9 cellular contexts compared by ENCODE assay signal in genomic region chr19:41870401-41870873, GRCh38. TPM values are rescaled to one million over a fixed set of nuclear protein-coding genes. Genes with fewer than 3 reads are reported as not detected.
DNase-seq lines count a peak whose midpoint lies in the region; ATAC-seq and TF ChIP-seq lines count a peak whose summit lies in the region.
"Had no signal": no experiment of that assay in that cellular context is flagged by ENCODE, and none has a peak within 500 bp of the region (broad histone marks: within the 10 kb centered on the region; RNA-seq: fewer than 3 reads in every experiment).

No MANE protein-coding gene starts in this region.

- peaks cover 53% of the 10 kb centered on the region for H3K4me1 Mint-ChIP-seq in T-helper 1 cell treated with Interleukin-12 subunit alpha and Interleukin-12 subunit beta and Interleukin-4 antibody, amounts not matched to agents 30 μg/mL and 1 μg/mL, for 36 hours (ENCODE audit: low read depth)

- TF ChIP-seq CTCF in Panc1 (IDR thresholded peaks at IDR 0.05) (no peak), spleen (IDR thresholded peaks at IDR 0.05 in 8 of 11, conservative IDR thresholded peaks at IDR 0.05 in 3 of 11) (no peak)

- no peaks in the 10 kb centered on the region for H3K27me3 Mint-ChIP-seq in T-helper 1 cell treated with Interleukin-12 subunit alpha and Interleukin-12 subunit beta and Interleukin-4 antibody, amounts not matched to agents 30 μg/mL and 1 μg/mL, for 36 hours (ENCODE audit: low read depth)

- 50 to 70% (median 52%) methylated on average over 3 of the region's 3 CpGs for WGBS in spleen, 5 donors

- ATAC-seq in Panc1 (peak; percentile 13; the same call in 1 of the 2 replicates), GM18861 (IDR thresholded peaks at IDR 0.05; ENCODE audit: unreplicated experiment) (no peak), HG03432 (IDR thresholded peaks at IDR 0.05; ENCODE audit: unreplicated experiment) (no peak)

- H3K27ac ChIP-seq in Panc1 (ENCODE audit: low read length), result no peak overlapping the region
- peak overlapping the region; percentile 15 for H3K27ac ChIP-seq in duodenal mucosa (ENCODE audit: low read depth, low read length)
- peak overlapping the region; percentile 61 to 99 (median 82) for H3K27ac ChIP-seq in spleen

- no peaks in the 10 kb centered on the region for H3K9me3 ChIP-seq in Panc1 (ENCODE audit: control insufficient read depth, insufficient read depth, low read depth, low read length)
- no peaks in the 10 kb centered on the region for H3K9me3 ChIP-seq in duodenal mucosa (ENCODE audit: control insufficient read depth in 1 of 2, low read length in 2 of 2)
- H3K9me3 ChIP-seq in spleen, result no peaks in the 10 kb centered on the region

- no TSS peak for BruUV-seq in Panc1 (replicated peaks; lab: Mats Ljungman, UMichigan)

- POLR2A ChIA-PET in Panc1 (lab: Charles Lee), result interaction anchor here (0.5 to 1.0 kb wide), 2 partner anchors 10 to 254 kb away, joined by 4 read pairs; partner anchors contain the start of gene RPS19

- peak overlapping the region; percentile 61 for H3K4me3 Mint-ChIP-seq in T-helper 1 cell treated with Interleukin-12 subunit alpha and Interleukin-12 subunit beta and Interleukin-4 antibody, amounts not matched to agents 30 μg/mL and 1 μg/mL, for 36 hours

- TF ChIP-seq POLR2A in spleen (IDR thresholded peaks at IDR 0.05), result no peak

- H3K9ac ChIP-seq in duodenal mucosa (ENCODE audit: low read depth in 1 of 2, low read length in 2 of 2), result no peak overlapping the region

- H3K4me3 ChIP-seq in Panc1 (ENCODE audit: low read depth in 2 of 2, low read length in 2 of 2) (no peak overlapping the region), duodenal mucosa (ENCODE audit: low read depth in 1 of 2, low read length in 2 of 2) (no peak overlapping the region), spleen (no peak overlapping the region)

- peaks cover 46% of the 10 kb centered on the region for H3K36me3 Mint-ChIP-seq in T-helper 1 cell treated with Interleukin-12 subunit alpha and Interleukin-12 subunit beta and Interleukin-4 antibody, amounts not matched to agents 30 μg/mL and 1 μg/mL, for 36 hours (ENCODE audit: low read depth)

- H3K27ac Mint-ChIP-seq in T-helper 1 cell treated with Interleukin-12 subunit alpha and Interleukin-12 subunit beta and Interleukin-4 antibody, amounts not matched to agents 30 μg/mL and 1 μg/mL, for 36 hours, result peak overlapping the region; percentile 66

- no peak for DNase-seq in T-helper 1 cell
- DNase-seq in Panc1 (ENCODE audit: low read depth, low spot score), result no peak
- no peak for DNase-seq in spleen
- DNase-seq in ecto neural progenitor cell (ENCODE audit: low spot score), result no peak
- DNase-seq: stimulated activated CD4-positive, alpha-beta T cell treated with anti-CD3 and anti-CD28 coated beads, Interleukin-2, amount 100 ng/mL, for 24 hours had no signal

- intact Hi-C loops in Panc1 (cut with micrococcal nuclease; ENCODE audit: unreplicated experiment), result no loop called here
- intact Hi-C loops in spleen (cut with DNase I; ENCODE audit: low total_unique reads), result loop anchor here (5.0 kb wide), 1 partner anchor 77 kb away; no protein-coding TSS in a partner anchor

- CTCF ChIA-PET in Panc1 (lab: Charles Lee), result no interaction called here

- H3K36me3 ChIP-seq in Panc1 (ENCODE audit: control insufficient read depth, insufficient read depth, low read length) (no peaks in the 10 kb centered on the region; the same call in 1 of the 2 replicates), duodenal mucosa (ENCODE audit: control insufficient read depth in 1 of 2, insufficient read depth in 2 of 2, low read length in 2 of 2) (peaks cover 16 to 37% of the 10 kb centered on the region in 2 donors), spleen (peaks cover 7 to 76% (median 54%) of the 10 kb centered on the region in 6 donors)

- H3K4me1 ChIP-seq in Panc1 (ENCODE audit: control insufficient read depth, insufficient read depth, low read length), result peaks cover 7% of the 10 kb centered on the region
- H3K4me1 ChIP-seq in duodenal mucosa (ENCODE audit: control insufficient read depth in 1 of 2, insufficient read depth in 2 of 2, low read length in 2 of 2), result peaks cover 46 to 68% of the 10 kb centered on the region in 2 donors
- H3K4me1 ChIP-seq in spleen, result peaks cover 60 to 100% (median 97%) of the 10 kb centered on the region in 6 donors

- H3K27me3 ChIP-seq in Panc1 (ENCODE audit: control insufficient read depth, insufficient read depth, low read length) (no peaks in the 10 kb centered on the region), duodenal mucosa (ENCODE audit: control insufficient read depth in 1 of 2, insufficient read depth in 2 of 2, low read length in 2 of 2) (no peaks in the 10 kb centered on the region), spleen (replicated peaks in 1 of 7) (no peaks in the 10 kb centered on the region)

- H3K9me3 Mint-ChIP-seq in T-helper 1 cell treated with Interleukin-12 subunit alpha and Interleukin-12 subunit beta and Interleukin-4 antibody, amounts not matched to agents 30 μg/mL and 1 μg/mL, for 36 hours, result no peaks in the 10 kb centered on the region

- in situ Hi-C loops in Panc1 (cut with HindIII; ENCODE audit: low pct_unique_long_range_greater_than_20kb, low sequenced_read_pairs), result no loop called here

RNA-seq across cellular contexts. Expression of gene CD79A, which starts 6.6 kb away (rescaled TPM):
- total RNA-seq in Panc1 (2021; ENCODE audit: unreplicated experiment), result 0.59 TPM
- polyA plus RNA-seq in Panc1 (2012; ENCODE audit: insufficient read length), result 0.74 TPM
- 100 to 1,000 TPM; 222 to 361 (median 269) TPM for total RNA-seq in spleen
- 1,000 to 10,000 TPM in 1 of 3 donors, 100 to 1,000 TPM in 2; 748 to 1,033 (median 986) TPM for polyA plus RNA-seq in spleen

RNA-seq across cellular contexts. Expression of gene RPS19, which starts 10.4 kb away (rescaled TPM):
- total RNA-seq in Panc1 (2021; ENCODE audit: unreplicated experiment) (1,349 TPM), spleen (1,000 to 10,000 TPM in 4 of 7 donors, 100 to 1,000 TPM in 3; 744 to 2,126 (median 1,870) TPM)
- 1,726 TPM for polyA plus RNA-seq in Panc1 (2012; ENCODE audit: insufficient read length)
- polyA plus RNA-seq in spleen, result 1,000 to 10,000 TPM; 5,153 to 8,491 (median 7,946) TPM

RNA-seq across cellular contexts. Expression of gene ARHGEF1, which starts 12.5 kb away (rescaled TPM):
- 69.5 TPM for total RNA-seq in Panc1 (2021; ENCODE audit: unreplicated experiment)
- 106 TPM for polyA plus RNA-seq in Panc1 (2012; ENCODE audit: insufficient read length)
- 100 to 1,000 TPM; 238 to 473 (median 382) TPM for total RNA-seq in spleen
- polyA plus RNA-seq in spleen, result 100 to 1,000 TPM; 314 to 543 (median 478) TPM

RNA-seq across cellular contexts. Expression of gene DMRTC2, which starts 25.6 kb away (rescaled TPM):
- total RNA-seq in Panc1 (2021; ENCODE audit: unreplicated experiment) (not detected), spleen (not detected)
- not detected for polyA plus RNA-seq in Panc1 (2012; ENCODE audit: insufficient read length)
- not detected for polyA plus RNA-seq in spleen

RNA-seq across cellular contexts. Expression of gene LYPD4, which starts 26.0 kb away (rescaled TPM):
- not detected for total RNA-seq in Panc1 (2021; ENCODE audit: unreplicated experiment)
- not detected for polyA plus RNA-seq in Panc1 (2012; ENCODE audit: insufficient read length)
- total RNA-seq in spleen, result not detected
- polyA plus RNA-seq in spleen, result under 1 TPM in 1 of 3 donors, not detected in 2; 0.04 TPM

Comparison
In these comparisons a context has a peak if more than half of its experiments do, and no peak if none do; other contexts are left out.
1. RNA of gene CD79A, which starts 6.6 kb away (total RNA-seq): 222 to 361 TPM in spleen; 0.59 TPM in Panc1 (single experiment); every median in the first group is over 100 times any median in the second.